13 cellular contexts compared by ENCODE assay signal in genomic region chr7:30846378-30846777, GRCh38.
DNase-seq lines count a peak whose midpoint lies in the region; ATAC-seq and TF ChIP-seq lines count a peak whose summit lies in the region.
"Had no signal": no experiment of that assay in that cellular context is flagged by ENCODE, and none has a peak within 500 bp of the region (broad histone marks: within the 10 kb centered on the region; RNA-seq: fewer than 3 reads in every experiment).

No MANE protein-coding gene starts in this region.

- DNase-seq in SK-N-SH: no peak
- DNase-seq in caudate nucleus (lab: John Stamatoyannopoulos, UW): peak in 24 of 61 donors; percentile 16 to 82 (median 37)
- DNase-seq in upper lobe of right lung: peak; percentile 87
- no peak for DNase-seq in MV-4-11 (lab: John Stamatoyannopoulos, UW)
- no peak for DNase-seq in Caco-2
- DNase-seq: DMS153; NCI-H187; stimulated activated naive CD4-positive, alpha-beta T cell had no signal

- WGBS in SK-N-SH (ENCODE audit: low lambda C conversion rate): 78% methylated on average over 5 of the region's 6 CpGs

- no peak overlapping the region for H3K4me3 Mint-ChIP-seq in Caco-2 (ENCODE audit: unreplicated experiment)
- H3K4me3 Mint-ChIP-seq: nephron had no signal

- no peaks in the 10 kb centered on the region for H3K79me2 ChIP-seq in SK-N-SH (ENCODE audit: insufficient read depth)

- H3K27me3 ChIP-seq in SK-N-SH (ENCODE audit: insufficient read depth) (no peaks in the 10 kb centered on the region; the same call in 1 of the 2 replicates), muscle layer of colon (ENCODE audit: control insufficient read depth in 1 of 2, insufficient read depth in 2 of 2, low read length in 2 of 2) (no peaks in the 10 kb centered on the region), upper lobe of right lung (no peaks in the 10 kb centered on the region), Caco-2 (replicated peaks; ENCODE audit: control insufficient read depth, insufficient read depth, low read length) (no peaks in the 10 kb centered on the region)

- H3K9ac ChIP-seq in SK-N-SH: no peak overlapping the region
- no peak overlapping the region for H3K9ac ChIP-seq in muscle layer of colon (ENCODE audit: low read length)

- H3K4me3 ChIP-seq in SK-N-SH (ENCODE audit: low read depth in 2 of 2, low read length in 1 of 2): no peak overlapping the region
- no peak overlapping the region for H3K4me3 ChIP-seq in muscle layer of colon (ENCODE audit: low read depth in 1 of 2, low read length in 2 of 2)
- no peak overlapping the region for H3K4me3 ChIP-seq in upper lobe of right lung
- H3K4me3 ChIP-seq in Caco-2 (ENCODE audit: low read depth, low read length): no peak overlapping the region
- H3K4me3 ChIP-seq: HAP-1 had no signal

- H3K36me3 Mint-ChIP-seq in Caco-2 (ENCODE audit: insufficient read depth, unreplicated experiment): no peaks in the 10 kb centered on the region

- TF ChIP-seq EP300 in SK-N-SH (IDR thresholded peaks at IDR 0.05; ENCODE audit: borderline replicate concordance in 1 of 2, low read depth in 1 of 2, low read length in 1 of 2): no peak

- ATAC-seq in SK-N-SH treated with all-trans-retinoic acid at 6 μM for 48 hours (no peak), upper lobe of right lung (peak; percentile 55), GM19328 (IDR thresholded peaks at IDR 0.05; ENCODE audit: unreplicated experiment) (no peak)

- no peaks in the 10 kb centered on the region for H3K9me3 Mint-ChIP-seq in Caco-2 (ENCODE audit: unreplicated experiment)
- H3K9me3 Mint-ChIP-seq: nephron had no signal

- no peak for TF ChIP-seq CTCF in SK-N-SH (IDR thresholded peaks at IDR 0.05)
- no peak for TF ChIP-seq CTCF in upper lobe of right lung (IDR thresholded peaks at IDR 0.05)
- TF ChIP-seq CTCF in Caco-2 (IDR thresholded peaks at IDR 0.05; ENCODE audit: insufficient read depth in 1 of 2, low read depth in 1 of 2, low read length in 1 of 2, severe bottlenecking in 1 of 2, unreplicated experiment in 1 of 2): no peak

- no peaks in the 10 kb centered on the region for H3K27me3 Mint-ChIP-seq in Caco-2 (ENCODE audit: insufficient read depth, unreplicated experiment)

- H3K36me3 ChIP-seq in SK-N-SH (replicated peaks in 1 of 2; ENCODE audit: control insufficient read depth in 1 of 2, insufficient read depth in 2 of 2, low read length in 1 of 2) (no peaks in the 10 kb centered on the region), muscle layer of colon (ENCODE audit: insufficient read depth, low read length) (no peaks in the 10 kb centered on the region), upper lobe of right lung (peaks cover 6% of the 10 kb centered on the region), Caco-2 (ENCODE audit: control insufficient read depth, insufficient read depth, low read length) (no peaks in the 10 kb centered on the region)
- H3K36me3 ChIP-seq: HAP-1 had no signal

- intact Hi-C loops in upper lobe of right lung (cut with DNase I) (no loop called here), Caco-2 (cut with micrococcal nuclease; ENCODE audit: unreplicated experiment) (no loop called here)

- H3F3A ChIP-seq in SK-N-SH (replicated peaks; ENCODE audit: insufficient read depth): peaks cover 5% of the 10 kb centered on the region

- CTCF ChIA-PET in SK-N-SH (lab: Yijun Ruan, JAX): interaction anchor here (2.3 kb wide), 1 partner anchor 93 kb away, joined by 6 read pairs; no protein-coding TSS in a partner anchor
- CTCF ChIA-PET in Caco-2 (lab: Charles Lee): no interaction called here

- H3K9me3 ChIP-seq in SK-N-SH (no peaks in the 10 kb centered on the region), muscle layer of colon (ENCODE audit: low read length) (no peaks in the 10 kb centered on the region), upper lobe of right lung (no peaks in the 10 kb centered on the region), Caco-2 (no peaks in the 10 kb centered on the region)
- H3K9me3 ChIP-seq: HAP-1 had no signal

- BruUV-seq in Caco-2 (replicated peaks; lab: Mats Ljungman, UMichigan): no TSS peak

- no peak overlapping the region for H2AFZ ChIP-seq in SK-N-SH (ENCODE audit: low read depth)

- H4K20me1 ChIP-seq in SK-N-SH (ENCODE audit: insufficient read depth): no peaks in the 10 kb centered on the region

- no peak overlapping the region for H3K27ac Mint-ChIP-seq in Caco-2 (ENCODE audit: unreplicated experiment)

- H3K27ac ChIP-seq in SK-N-SH (ENCODE audit: low read depth in 2 of 2, low read length in 1 of 2) (peak overlapping the region in 1 of 2 experiments; percentile 75; a peak in 2 of 4 replicates), caudate nucleus (ENCODE audit: low read depth, low read length) (peak overlapping the region; percentile 50), muscle layer of colon (ENCODE audit: low read depth, low read length) (peak overlapping the region; percentile 82), upper lobe of right lung (peak overlapping the region; percentile 72)

- TF ChIP-seq RAD21 in SK-N-SH (IDR thresholded peaks at IDR 0.05; ENCODE audit: low read length): no peak

- POLR2A ChIA-PET in SK-N-SH (lab: Yijun Ruan, JAX): no interaction called here
- POLR2A ChIA-PET in Caco-2 (lab: Charles Lee): no interaction called here

- H3K4me1 ChIP-seq in SK-N-SH (ENCODE audit: control insufficient read depth in 1 of 2, insufficient read depth in 2 of 2, low read depth in 1 of 2, low read length in 1 of 2): peaks cover 19 to 59% of the 10 kb centered on the region in 2 experiments; a peak in 2 of 4 replicates
- peaks cover 50% of the 10 kb centered on the region for H3K4me1 ChIP-seq in muscle layer of colon (ENCODE audit: insufficient read depth, low read length)
- peaks cover 49% of the 10 kb centered on the region for H3K4me1 ChIP-seq in upper lobe of right lung
- no peaks in the 10 kb centered on the region for H3K4me1 ChIP-seq in Caco-2
- H3K4me1 ChIP-seq: HAP-1 had no signal

- H3K4me2 ChIP-seq in SK-N-SH: peak overlapping the region; percentile 14; the same call in 1 of the 2 replicates

- H3K9me2 ChIP-seq in SK-N-SH: no peaks in the 10 kb centered on the region

- no peaks in the 10 kb centered on the region for H3K4me1 Mint-ChIP-seq in Caco-2 (ENCODE audit: low read depth, unreplicated experiment)

TF ChIP-seq in SK-N-SH, 30 proteins besides CTCF, POLR2A, EP300 and RAD21:
- TF ChIP-seq CHD2 (IDR thresholded peaks at IDR 0.05; ENCODE audit: low read length, partially characterized antibody) (no peak), FOXJ3 (CRISPR knock-in tag; IDR thresholded peaks at IDR 0.05) (no peak), NFIC (IDR thresholded peaks at IDR 0.05; ENCODE audit: borderline replicate concordance) (peak; percentile 25; the same call in 1 of the 2 replicates)

TF ChIP-seq in SK-N-SH treated with all-trans-retinoic acid at 6 μM for 48 hours, 23 proteins besides CTCF, POLR2A, EP300 and RAD21 (continues in another document):
- TF ChIP-seq TSHZ2 (CRISPR knock-in tag; IDR thresholded peaks at IDR 0.05) (no peak), ESRRG (CRISPR knock-in tag; IDR thresholded peaks at IDR 0.05) (no peak), OSR1 (CRISPR knock-in tag; IDR thresholded peaks at IDR 0.05) (no peak), PATZ1 (CRISPR knock-in tag; IDR thresholded peaks at IDR 0.05; ENCODE audit: borderline replicate concordance) (no peak)
